ENCODE assay signal across 15 cellular contexts in the genomic region with DNA sequence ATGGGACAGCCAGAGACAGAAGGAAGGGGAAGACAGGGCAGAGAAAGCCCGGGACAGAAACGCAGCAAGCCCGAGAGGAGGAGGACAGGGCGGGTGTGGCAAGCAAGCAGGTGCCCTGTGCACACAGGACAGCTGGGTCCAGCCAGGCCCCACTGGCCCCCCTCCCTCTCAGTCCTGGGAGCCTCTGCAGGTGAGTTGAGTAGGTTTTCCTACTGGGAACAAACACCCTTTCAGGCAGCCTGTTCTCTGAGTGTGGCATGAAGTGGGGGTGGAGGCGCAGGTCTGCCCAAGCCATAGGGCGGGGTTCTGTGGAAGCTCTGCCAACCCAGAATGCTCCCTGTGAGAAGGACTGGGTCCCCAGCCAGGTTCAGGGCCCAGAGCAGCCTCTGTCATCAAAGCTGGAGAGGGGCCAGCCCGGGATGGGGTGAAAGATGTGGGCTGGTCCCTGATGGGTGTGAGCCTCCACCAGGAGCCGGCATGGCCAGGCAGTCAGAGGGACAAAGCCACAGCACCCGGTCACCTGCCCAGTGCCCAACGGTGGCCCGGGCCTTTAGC.
DNase-seq lines count a peak whose midpoint lies in the region; ATAC-seq, FAIRE-seq and TF ChIP-seq lines count a peak whose summit lies in the region.
"Had no signal": no experiment of that assay in that cellular context is flagged by ENCODE, and none has a peak within 500 bp of the region (broad histone marks: within the 10 kb centered on the region; RNA-seq: fewer than 3 reads in every experiment).

No MANE protein-coding gene starts in this region.

- no peak for FAIRE-seq in small intestine (lab: Jason Lieb, UNC)

- no peak for TF ChIP-seq CTCF in foreskin keratinocyte (conservative IDR thresholded peaks at IDR 0.05)

- H3K9me3 ChIP-seq in small intestine (ENCODE audit: control insufficient read depth, low read depth): no peaks in the 10 kb centered on the region
- H3K9me3 ChIP-seq: gastrocnemius medialis, SK-N-SH had no signal

- no peaks in the 10 kb centered on the region for H3K27me3 ChIP-seq in foreskin keratinocyte
- H3K27me3 ChIP-seq in small intestine (ENCODE audit: control insufficient read depth in 2 of 2, insufficient read depth in 2 of 2, low read length in 2 of 2): no peaks in the 10 kb centered on the region
- H3K27me3 ChIP-seq: gastrocnemius medialis had no signal

- H3K4me1 ChIP-seq in foreskin keratinocyte (no peaks in the 10 kb centered on the region), small intestine (ENCODE audit: control insufficient read depth in 2 of 2, insufficient read depth in 1 of 2, low read depth in 1 of 2, low read length in 1 of 2) (no peaks in the 10 kb centered on the region)
- H3K4me1 ChIP-seq: gastrocnemius medialis had no signal

- ATAC-seq in foreskin keratinocyte (peak; percentile 26), HG02798 (IDR thresholded peaks at IDR 0.05; ENCODE audit: poor library complexity, unreplicated experiment) (no peak)
- ATAC-seq: gastrocnemius medialis had no signal

- 16 to 69% (median 38%) methylated on average over 11 of the region's 11 CpGs for WGBS in small intestine, 3 donors

- DNase-seq in NCI-H146 (lab: John Stamatoyannopoulos, UW): peak; percentile 96
- DNase-seq in NCI-H510A treated with DMSO at 0.1 percent for 48 hours (lab: John Stamatoyannopoulos, UW): peak; percentile 88
- no peak for DNase-seq in foreskin keratinocyte
- peak; percentile 59 for DNase-seq in small intestine
- no peak for DNase-seq in nucleus accumbens (lab: John Stamatoyannopoulos, UW)
- no peak for DNase-seq in pons (ENCODE audit: low spot score)
- DNase-seq: activated naive CD4-positive, alpha-beta T cell treated with Interleukin-2 at 50 U/mL for 16 hours; CD4-positive, alpha-beta memory T cell; effector memory CD4-positive, alpha-beta T cell; gastrocnemius medialis; kidney glomerular epithelial cell; MM.1S; NK-92 treated with Interleukin-12 subunit alpha and Interleukin-12 subunit beta, amount 100 ng/mL, for 24 hours; SK-N-SH had no signal

- H3K27ac ChIP-seq in foreskin keratinocyte (no peak overlapping the region), small intestine (ENCODE audit: low read depth in 1 of 2, low read length in 1 of 2) (no peak overlapping the region)
- H3K27ac ChIP-seq: gastrocnemius medialis had no signal

- no peak overlapping the region for H3K4me3 ChIP-seq in small intestine (ENCODE audit: low read depth in 1 of 2, low read length in 2 of 2)
- H3K4me3 ChIP-seq: gastrocnemius medialis had no signal

- H3K36me3 ChIP-seq in small intestine (ENCODE audit: control insufficient read depth in 2 of 2, insufficient read depth in 2 of 2, low read length in 2 of 2): no peaks in the 10 kb centered on the region
- H3K36me3 ChIP-seq: gastrocnemius medialis had no signal

Comparison
In these comparisons a context has a peak if more than half of its experiments do, and no peak if none do; other contexts are left out.
1. DNase-seq: peak in NCI-H146 (single experiment), NCI-H510A treated with DMSO at 0.1 percent for 48 hours (single experiment) and small intestine (single experiment); none in foreskin keratinocyte (0 of 2), nucleus accumbens (0 of 56) and pons (single experiment).